14 cellular contexts compared by ENCODE assay signal in genomic region chr4:100591156-100591876, GRCh38.
DNase-seq lines count a peak whose midpoint lies in the region; ATAC-seq and TF ChIP-seq lines count a peak whose summit lies in the region.
"Had no signal": no experiment of that assay in that cellular context is flagged by ENCODE, and none has a peak within 500 bp of the region (broad histone marks: within the 10 kb centered on the region; RNA-seq: fewer than 3 reads in every experiment).

No MANE protein-coding gene starts in this region.

- no peaks in the 10 kb centered on the region for H3K4me1 Mint-ChIP-seq in CD4-positive, alpha-beta memory T cell
- no peaks in the 10 kb centered on the region for H3K4me1 Mint-ChIP-seq in stimulated activated naive B cell treated with anti-CD40 and anti-IgM and Interleukin-4, amounts not matched to agents 10 μg/mL and 1 μg/mL and 100 μg/mL, for 72 hours
- H3K4me1 Mint-ChIP-seq: B cell had no signal

- H3K36me3 Mint-ChIP-seq in CD4-positive, alpha-beta memory T cell: no peaks in the 10 kb centered on the region
- H3K36me3 Mint-ChIP-seq in stimulated activated naive B cell treated with anti-CD40 and anti-IgM and Interleukin-4, amounts not matched to agents 10 μg/mL and 1 μg/mL and 100 μg/mL, for 72 hours: no peaks in the 10 kb centered on the region

- TF ChIP-seq CTCF in LNCaP clone FGC (IDR thresholded peaks at IDR 0.05; ENCODE audit: control insufficient read depth, extremely low read depth, insufficient read depth): no peak
- no peak for TF ChIP-seq CTCF in breast epithelium (IDR thresholded peaks at IDR 0.05)

- H3K27ac ChIP-seq in CD4-positive, alpha-beta memory T cell (ENCODE audit: low read depth, low read length): no peak overlapping the region
- H3K27ac ChIP-seq in breast epithelium: no peak overlapping the region
- H3K27ac ChIP-seq: foreskin keratinocyte, uterus had no signal

- no peak for TF ChIP-seq POLR2A in breast epithelium (IDR thresholded peaks at IDR 0.05)

- H3K4me1 ChIP-seq in CD4-positive, alpha-beta memory T cell (ENCODE audit: insufficient read depth, low read length): no peaks in the 10 kb centered on the region
- H3K4me1 ChIP-seq in breast epithelium: no peaks in the 10 kb centered on the region
- H3K4me1 ChIP-seq: uterus had no signal

- ATAC-seq in left lobe of liver: no peak
- ATAC-seq in stimulated activated naive B cell treated with anti-CD40 and anti-IgM and Interleukin-4, amounts not matched to agents 10 μg/mL and 1 μg/mL and 100 μg/mL, for 72 hours (replicated peaks): no peak

- H3K9me3 ChIP-seq in CD4-positive, alpha-beta memory T cell (ENCODE audit: control insufficient read depth in 1 of 2, low read length in 2 of 2): no peaks in the 10 kb centered on the region
- no peaks in the 10 kb centered on the region for H3K9me3 ChIP-seq in breast epithelium
- H3K9me3 ChIP-seq: uterus had no signal

- H3K27me3 Mint-ChIP-seq in CD4-positive, alpha-beta memory T cell: peaks cover 0 to 8% of the 10 kb centered on the region in 2 donors
- H3K27me3 Mint-ChIP-seq in stimulated activated naive B cell treated with anti-CD40 and anti-IgM and Interleukin-4, amounts not matched to agents 10 μg/mL and 1 μg/mL and 100 μg/mL, for 72 hours: peaks cover 0 to 3% of the 10 kb centered on the region in 2 donors

- no peaks in the 10 kb centered on the region for H3K36me3 ChIP-seq in CD4-positive, alpha-beta memory T cell (ENCODE audit: insufficient read depth, low read length)
- no peaks in the 10 kb centered on the region for H3K36me3 ChIP-seq in breast epithelium
- H3K36me3 ChIP-seq: uterus had no signal

- CTCF ChIA-PET in CD4-positive, alpha-beta memory T cell (lab: Charles Lee; ENCODE audit: partially characterized antibody): no interaction called here

- no peak overlapping the region for H3K27ac Mint-ChIP-seq in CD4-positive, alpha-beta memory T cell
- H3K27ac Mint-ChIP-seq in stimulated activated naive B cell treated with anti-CD40 and anti-IgM and Interleukin-4, amounts not matched to agents 10 μg/mL and 1 μg/mL and 100 μg/mL, for 72 hours: no peak overlapping the region
- H3K27ac Mint-ChIP-seq: B cell; stimulated activated naive CD8-positive, alpha-beta T cell treated with anti-CD3 and anti-CD28 coated beads, Interleukin-15, Interleukin-2, amounts not matched to agents 100 ng/mL and 50 ng/mL, for 24 hours had no signal

- POLR2A ChIA-PET in CD4-positive, alpha-beta memory T cell (lab: Charles Lee; ENCODE audit: partially characterized antibody): no interaction called here

- no peaks in the 10 kb centered on the region for H3K27me3 ChIP-seq in CD4-positive, alpha-beta memory T cell (ENCODE audit: insufficient read depth, low read length)
- no peaks in the 10 kb centered on the region for H3K27me3 ChIP-seq in breast epithelium
- H3K27me3 ChIP-seq: foreskin keratinocyte, uterus had no signal

- DNase-seq in LNCaP clone FGC (ENCODE audit: low read depth) (peak; percentile 67), NCI-H345 (lab: John Stamatoyannopoulos, UW) (peak; percentile 62), dermis blood vessel endothelial cell (peak; percentile 21), pons (ENCODE audit: low spot score) (peak; percentile 22), breast epithelium (ENCODE audit: low spot score in 2 of 2) (no peak), left lobe of liver (ENCODE audit: low spot score) (no peak)
- no peak for DNase-seq in CD4-positive, alpha-beta memory T cell
- no peak for DNase-seq in stimulated activated naive B cell treated with anti-CD40 and anti-IgM and Interleukin-4, amounts not matched to agents 10 μg/mL and 1 μg/mL and 100 μg/mL, for 72 hours
- DNase-seq: NCI-H2227 treated with DMSO at 0.1 percent for 48 hours, T-helper 1 cell had no signal

- H3K4me3 ChIP-seq in LNCaP clone FGC (ENCODE audit: low read depth, low read length) (no peak overlapping the region), breast epithelium (no peak overlapping the region)
- no peak overlapping the region for H3K4me3 ChIP-seq in CD4-positive, alpha-beta memory T cell (ENCODE audit: low read length in 2 of 2)
- H3K4me3 ChIP-seq: uterus had no signal

- H3K9me3 Mint-ChIP-seq in CD4-positive, alpha-beta memory T cell: no peaks in the 10 kb centered on the region
- no peaks in the 10 kb centered on the region for H3K9me3 Mint-ChIP-seq in stimulated activated naive B cell treated with anti-CD40 and anti-IgM and Interleukin-4, amounts not matched to agents 10 μg/mL and 1 μg/mL and 100 μg/mL, for 72 hours
- H3K9me3 Mint-ChIP-seq: stimulated activated naive CD8-positive, alpha-beta T cell treated with anti-CD3 and anti-CD28 coated beads, Interleukin-15, Interleukin-2, amounts not matched to agents 100 ng/mL and 50 ng/mL, for 24 hours had no signal

- H3K4me3 Mint-ChIP-seq in CD4-positive, alpha-beta memory T cell: no peak overlapping the region
- H3K4me3 Mint-ChIP-seq in stimulated activated naive B cell treated with anti-CD40 and anti-IgM and Interleukin-4, amounts not matched to agents 10 μg/mL and 1 μg/mL and 100 μg/mL, for 72 hours: no peak overlapping the region
- H3K4me3 Mint-ChIP-seq: B cell; stimulated activated naive CD8-positive, alpha-beta T cell treated with anti-CD3 and anti-CD28 coated beads, Interleukin-15, Interleukin-2, amounts not matched to agents 100 ng/mL and 50 ng/mL, for 24 hours had no signal

- intact Hi-C loops in CD4-positive, alpha-beta memory T cell (cut with micrococcal nuclease): no loop called here
- intact Hi-C loops in breast epithelium (cut with DNase I; ENCODE audit: low total_unique reads): no loop called here

Comparison
In these comparisons a context has a peak if more than half of its experiments do, and no peak if none do; other contexts are left out.
1. DNase-seq: peak in LNCaP clone FGC (single experiment), NCI-H345 (single experiment), dermis blood vessel endothelial cell (single experiment) and pons (single experiment); none in CD4-positive, alpha-beta memory T cell (0 of 5), breast epithelium (0 of 2), left lobe of liver (single experiment) and stimulated activated naive B cell treated with anti-CD40 and anti-IgM and Interleukin-4, amounts not matched to agents 10 μg/mL and 1 μg/mL and 100 μg/mL, for 72 hours (single experiment).